ENCODE assay signal across 1 cellular context in the genomic region with DNA sequence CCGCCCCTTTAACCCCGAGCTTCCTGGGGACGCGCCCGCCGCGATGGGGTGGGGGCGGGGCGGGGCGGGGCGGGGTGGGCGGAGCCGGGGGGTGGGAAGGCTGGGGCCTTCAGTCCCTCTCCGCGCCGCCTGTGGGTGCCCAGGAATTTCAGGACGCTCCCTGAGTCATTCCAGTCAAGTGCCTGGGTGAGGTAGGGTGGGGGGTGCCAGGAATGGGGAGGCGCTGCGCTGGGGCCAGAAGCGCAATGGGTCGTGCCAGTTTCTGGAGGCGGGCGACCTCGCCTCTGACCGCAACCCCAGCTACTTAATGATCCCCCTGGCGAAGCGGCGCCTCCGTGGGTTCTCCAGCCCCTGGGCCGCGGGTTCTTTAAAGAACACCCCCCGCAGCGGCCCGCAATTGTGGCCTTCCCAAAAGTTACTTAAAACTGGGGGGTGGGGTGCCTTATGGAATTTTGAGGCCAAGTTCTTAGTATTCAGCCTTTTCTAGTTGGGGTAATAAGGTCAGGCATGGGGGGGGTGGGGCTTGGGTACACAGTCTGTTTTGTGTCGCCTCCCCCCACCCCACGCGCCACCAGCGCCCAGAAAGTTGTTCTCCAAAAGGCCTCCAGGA.
TF ChIP-seq lines count a peak whose summit lies in the region.

No MANE protein-coding gene starts in this region.

TF ChIP-seq in IMR-90, 13 proteins besides CTCF, POLR2A, EP300 and RAD21 (continued from another document):
- TF ChIP-seq, protein P1, sequence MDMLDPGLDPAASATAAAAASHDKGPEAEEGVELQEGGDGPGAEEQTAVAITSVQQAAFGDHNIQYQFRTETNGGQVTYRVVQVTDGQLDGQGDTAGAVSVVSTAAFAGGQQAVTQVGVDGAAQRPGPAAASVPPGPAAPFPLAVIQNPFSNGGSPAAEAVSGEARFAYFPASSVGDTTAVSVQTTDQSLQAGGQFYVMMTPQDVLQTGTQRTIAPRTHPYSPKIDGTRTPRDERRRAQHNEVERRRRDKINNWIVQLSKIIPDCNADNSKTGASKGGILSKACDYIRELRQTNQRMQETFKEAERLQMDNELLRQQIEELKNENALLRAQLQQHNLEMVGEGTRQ (IDR thresholded peaks at IDR 0.05; ENCODE audit: low read depth, low read length): no peak
- TF ChIP-seq SMC3 (IDR thresholded peaks at IDR 0.05; ENCODE audit: low read depth, low read length) (no peak), MXI1 (IDR thresholded peaks at IDR 0.05; ENCODE audit: borderline replicate concordance, low read depth, low read length) (no peak), RCOR1 (IDR thresholded peaks at IDR 0.05; ENCODE audit: insufficient replicate concordance, low read length) (peak; percentile 75), MAZ (IDR thresholded peaks at IDR 0.05; ENCODE audit: borderline replicate concordance, low read depth, low read length) (peak; percentile 72)
